Comparison of ENCODE assay signal across 11 cellular contexts in genomic region chr5:59745422-59745863, GRCh38.
DNase-seq lines count a peak whose midpoint lies in the region; FAIRE-seq and TF ChIP-seq lines count a peak whose summit lies in the region.
"Had no signal": no experiment of that assay in that cellular context is flagged by ENCODE, and none has a peak within 500 bp of the region (broad histone marks: within the 10 kb centered on the region; RNA-seq: fewer than 3 reads in every experiment).

No MANE protein-coding gene starts in this region.

- no peaks in the 10 kb centered on the region for H3K9me3 ChIP-seq in adipocyte (ENCODE audit: control insufficient read depth, low read length)

- no peaks in the 10 kb centered on the region for H3K27me3 ChIP-seq in adipocyte (replicated peaks; ENCODE audit: control insufficient read depth, insufficient read depth, low read length)

- TF ChIP-seq POLR2A in H54 (IDR thresholded peaks at IDR 0.05; ENCODE audit: low read depth, low read length) = no peak

- DNase-seq in HTR-8/SVneo (ENCODE audit: insufficient read length, low spot score) (peak; percentile 9), adipocyte (ENCODE audit: low read depth) (peak; percentile 12), iPS-NIHi11 (ENCODE audit: low spot score) (peak; percentile 11), smooth muscle cell of the brain vasculature (ENCODE audit: low read depth, low spot score) (peak; percentile 50), urothelium cell line (ENCODE audit: low spot score) (no peak), H54 (ENCODE audit: insufficient read length, low spot score) (no peak), RKO (ENCODE audit: low spot score) (no peak)
- DNase-seq in activated naive CD4-positive, alpha-beta T cell (lab: John Stamatoyannopoulos, UW) = no peak
- DNase-seq: H9, MV-4-11, T-helper 2 cell had no signal

- FAIRE-seq in HTR-8/SVneo (lab: Jason Lieb, UNC) (peak; percentile 63), urothelium cell line (lab: Jason Lieb, UNC) (no peak), H54 (lab: Jason Lieb, UNC) (no peak)

- H3K4me3 ChIP-seq in adipocyte (ENCODE audit: low read length) = peak overlapping the region; percentile 82

- H3K36me3 ChIP-seq in adipocyte (ENCODE audit: control insufficient read depth, insufficient read depth, low read length, severe bottlenecking) = no peaks in the 10 kb centered on the region

- peak overlapping the region; percentile 76 for H3K9ac ChIP-seq in adipocyte (ENCODE audit: low read length)

- peaks cover 19% of the 10 kb centered on the region for H3K4me1 ChIP-seq in adipocyte (ENCODE audit: control insufficient read depth, insufficient read depth, low read length)

Comparison
In these comparisons a context has a peak if more than half of its experiments do, and no peak if none do; other contexts are left out.
1. DNase-seq: peak in HTR-8/SVneo (single experiment), adipocyte (single experiment), iPS-NIHi11 (single experiment) and smooth muscle cell of the brain vasculature (single experiment); none in urothelium cell line (single experiment), activated naive CD4-positive, alpha-beta T cell (0 of 4), H54 (single experiment) and RKO (single experiment).